8 cellular contexts compared by ENCODE assay signal in the genomic region with DNA sequence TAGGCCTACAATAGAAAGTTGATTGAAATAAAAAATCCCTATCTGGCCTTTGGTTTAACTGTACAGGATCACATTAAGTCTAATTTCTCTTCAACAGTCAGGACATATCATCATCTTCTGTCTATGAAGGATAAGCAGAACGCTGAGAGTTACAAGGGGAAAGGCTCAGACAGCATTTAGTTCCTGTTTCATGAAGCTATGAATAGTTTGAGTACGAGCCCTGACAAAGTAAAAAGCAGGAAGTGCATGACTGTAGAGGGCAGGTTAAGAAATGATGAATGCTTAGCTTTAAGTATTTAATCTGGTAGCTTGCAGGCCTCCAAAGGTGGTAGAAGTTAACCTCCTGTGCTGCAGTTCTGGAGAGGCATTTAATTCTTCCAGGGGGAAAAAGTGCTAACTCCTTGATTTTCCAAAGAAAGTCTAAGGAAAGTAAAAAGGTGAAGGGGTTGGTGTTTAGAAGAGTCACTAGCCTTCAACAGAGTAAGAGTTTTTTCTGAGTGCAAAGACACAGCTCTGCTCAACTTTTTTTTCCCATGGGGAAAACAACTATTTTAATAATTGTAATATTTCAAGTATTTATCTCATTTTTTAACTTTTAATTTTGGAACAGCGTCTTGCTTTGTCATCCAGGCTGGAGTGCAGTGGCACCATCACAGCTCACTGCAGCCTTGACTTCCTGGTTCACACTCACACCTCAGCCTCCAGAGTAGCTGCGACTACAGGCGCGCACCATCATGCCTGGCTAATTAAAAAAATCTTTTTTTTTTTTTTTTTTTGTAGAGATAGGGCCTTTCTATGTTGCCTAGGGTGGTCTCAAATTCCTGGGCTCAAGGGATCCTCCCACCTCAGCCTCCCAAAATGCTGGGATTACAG.
A peak's percentile ranks its signal among the peaks of the same experiment; 100 is the strongest.
DNase-seq lines count a peak whose midpoint lies in the region; ATAC-seq and TF ChIP-seq lines count a peak whose summit lies in the region.
"Had no signal": no experiment of that assay in that cellular context is flagged by ENCODE, and none has a peak within 500 bp of the region (broad histone marks: within the 10 kb centered on the region; RNA-seq: fewer than 3 reads in every experiment).

No MANE protein-coding gene starts in this region.

- H3K27me3 ChIP-seq in heart right ventricle (no peaks in the 10 kb centered on the region), vagina (no peaks in the 10 kb centered on the region)

- no peak for TF ChIP-seq POLR2A in vagina (IDR thresholded peaks at IDR 0.05)

- 72 to 73% methylated on average over 6 of the region's 6 CpGs for WGBS in heart right ventricle, 2 donors

- H3K4me3 ChIP-seq in heart right ventricle (no peak overlapping the region), vagina (no peak overlapping the region)
- H3K4me3 ChIP-seq: lung had no signal

- H3K4me1 ChIP-seq in heart right ventricle (peaks cover 0 to 67% (median 25%) of the 10 kb centered on the region in 9 donors), vagina (peaks cover 25% of the 10 kb centered on the region)

- ATAC-seq in HG02970 (IDR thresholded peaks at IDR 0.05; ENCODE audit: low FRiP score, unreplicated experiment) (peak; percentile 86), heart right ventricle (peak; percentile 45 to 70 (median 64))

- TF ChIP-seq CTCF in heart right ventricle (IDR thresholded peaks at IDR 0.05) (no peak), vagina (IDR thresholded peaks at IDR 0.05) (no peak)

- H3K27ac ChIP-seq in heart right ventricle (peak overlapping the region in 8 of 10 donors; percentile 9 to 83 (median 54)), vagina (peak overlapping the region; percentile 65)

- H3K36me3 ChIP-seq in heart right ventricle (peaks cover 0 to 37% (median 0%) of the 10 kb centered on the region in 9 donors), vagina (peaks cover 0 to 7% of the 10 kb centered on the region in 2 donors)

- peak; percentile 23 for DNase-seq in GM19238 (ENCODE audit: insufficient read length, low spot score)
- DNase-seq in SIG-M5 (lab: John Stamatoyannopoulos, UW): peak; percentile 78
- no peak for DNase-seq in heart right ventricle
- no peak for DNase-seq in vagina (ENCODE audit: extremely low spot score in 2 of 2)
- no peak for DNase-seq in A172 (ENCODE audit: low spot score)
- DNase-seq in DMS 273 treated with DMSO at 0.1 percent for 48 hours (lab: John Stamatoyannopoulos, UW): no peak

- H3K9me3 ChIP-seq in heart right ventricle: peaks cover 0 to 8% (median 0%) of the 10 kb centered on the region in 11 donors
- H3K9me3 ChIP-seq in vagina: no peaks in the 10 kb centered on the region

- intact Hi-C loops in heart right ventricle (cut with DNase I) (no loop called here), vagina (cut with DNase I) (no loop called here)

Comparison
In these comparisons a context has a peak if more than half of its experiments do, and no peak if none do; other contexts are left out.
1. DNase-seq: peak in GM19238 (single experiment) and SIG-M5 (single experiment); none in heart right ventricle (0 of 2), vagina (0 of 2), A172 (single experiment) and DMS 273 treated with DMSO at 0.1 percent for 48 hours (single experiment).